In the genomic region with DNA sequence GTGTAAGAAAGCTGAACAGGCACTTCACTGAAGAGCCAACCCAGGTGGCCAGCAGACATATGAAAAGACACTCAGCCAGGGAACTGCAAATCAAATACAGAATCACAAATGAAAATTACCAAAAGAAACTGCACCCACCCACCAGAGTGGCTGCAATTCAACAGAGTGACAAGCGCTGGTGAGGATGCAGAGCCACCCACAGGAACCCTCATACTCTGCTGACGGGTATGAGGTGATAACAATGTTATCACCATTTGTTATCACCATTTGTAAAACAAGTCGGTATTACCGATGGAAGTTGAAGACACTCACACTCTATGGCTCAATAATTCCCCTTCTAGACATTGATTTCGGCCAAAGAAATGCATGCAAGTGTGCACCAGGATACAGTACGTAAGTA, we compare ENCODE assay signal across 22 cellular contexts.
A peak's percentile ranks its signal among the peaks of the same experiment; 100 is the strongest.
DNase-seq lines count a peak whose midpoint lies in the region; ATAC-seq and TF ChIP-seq lines count a peak whose summit lies in the region.
"Had no signal": no experiment of that assay in that cellular context is flagged by ENCODE, and none has a peak within 500 bp of the region (broad histone marks: within the 10 kb centered on the region; RNA-seq: fewer than 3 reads in every experiment).

No MANE protein-coding gene starts in this region.

- H3K27ac ChIP-seq in GM23338 (ENCODE audit: low read depth): no peak overlapping the region
- H3K27ac ChIP-seq: C4-2B, HL-60, PC-9, RWPE1 had no signal

- H3K4me3 Mint-ChIP-seq in GM23338 (no peak overlapping the region), WTC11 (no peak overlapping the region)
- no peak overlapping the region for H3K4me3 Mint-ChIP-seq in natural killer cell treated with Interleukin-12 subunit alpha and Interleukin-12 subunit beta and Interleukin-15 and Interleukin-18, amount 100 ng/mL, for 72 hours

- H3K27me3 ChIP-seq in GM23338 (ENCODE audit: insufficient read depth): no peaks in the 10 kb centered on the region

- CTCF ChIA-PET in WTC11 (lab: Charles Lee): no interaction called here

- H3K4me3 ChIP-seq in GM23338: no peak overlapping the region
- H3K4me3 ChIP-seq: HAP-1, PC-9 had no signal

- no peak overlapping the region for H3K4me2 ChIP-seq in GM23338
- H3K4me2 ChIP-seq: PC-9 had no signal

- H3K4me1 Mint-ChIP-seq in GM23338: peaks cover 11% of the 10 kb centered on the region
- peaks cover 19% of the 10 kb centered on the region for H3K4me1 Mint-ChIP-seq in WTC11
- H3K4me1 Mint-ChIP-seq in natural killer cell treated with Interleukin-12 subunit alpha and Interleukin-12 subunit beta and Interleukin-15 and Interleukin-18, amount 100 ng/mL, for 72 hours (ENCODE audit: low read depth in 2 of 2): peaks cover 31 to 38% of the 10 kb centered on the region in 2 donors

- no peaks in the 10 kb centered on the region; the same call in 1 of the 2 replicates for H4K20me1 ChIP-seq in GM23338 (replicated peaks; ENCODE audit: insufficient read depth)

- DNase-seq in GM23338 (ENCODE audit: low spot score) (no peak), NCI-H2029 (lab: John Stamatoyannopoulos, UW) (peak; percentile 41), WTC11 (ENCODE audit: low spot score) (no peak), GM13976 (ENCODE audit: low spot score) (no peak), NCI-H1417 treated with DMSO at 0.1 percent for 48 hours (lab: John Stamatoyannopoulos, UW) (no peak), NCI-H2081 (lab: John Stamatoyannopoulos, UW) (no peak)
- DNase-seq in natural killer cell treated with Interleukin-12 subunit alpha and Interleukin-12 subunit beta and Interleukin-15 and Interleukin-18, amount 100 ng/mL, for 72 hours (ENCODE audit: low spot score): no peak
- DNase-seq: ACHN, Kasumi-1, NCI-H1105 treated with DMSO at 0.1 percent for 48 hours, NCI-H1694 treated with DMSO at 0.1 percent for 48 hours, NCI-H2171 treated with DMSO at 0.1 percent for 48 hours, NCI-H510A, NCI-H82, PC-9, SIG-M5, T-helper 1 cell had no signal

- peaks cover 14% of the 10 kb centered on the region for H3K4me1 ChIP-seq in GM23338 (ENCODE audit: insufficient read depth)
- H3K4me1 ChIP-seq: HAP-1 had no signal

- POLR2A ChIA-PET in WTC11 (lab: Charles Lee): no interaction called here

- H3K27ac Mint-ChIP-seq in GM23338: no peak overlapping the region
- H3K27ac Mint-ChIP-seq in WTC11: peak overlapping the region; percentile 25
- peak overlapping the region; percentile 29 to 78 for H3K27ac Mint-ChIP-seq in natural killer cell treated with Interleukin-12 subunit alpha and Interleukin-12 subunit beta and Interleukin-15 and Interleukin-18, amount 100 ng/mL, for 72 hours

- in situ Hi-C loops in GM13976 (cut with MboI; ENCODE audit: low sequenced_read_pairs, unreplicated experiment): no loop called here

- H3K9me3 Mint-ChIP-seq in GM23338 (peaks cover 8% of the 10 kb centered on the region), WTC11 (peaks cover 10% of the 10 kb centered on the region)
- no peaks in the 10 kb centered on the region for H3K9me3 Mint-ChIP-seq in natural killer cell treated with Interleukin-12 subunit alpha and Interleukin-12 subunit beta and Interleukin-15 and Interleukin-18, amount 100 ng/mL, for 72 hours

- ATAC-seq in GM23338 (peak; percentile 38), WTC11 (no peak; the same call in none of the 2 replicates), GM19395 (IDR thresholded peaks at IDR 0.05; ENCODE audit: unreplicated experiment) (no peak)
- ATAC-seq in natural killer cell treated with Interleukin-12 subunit alpha and Interleukin-12 subunit beta and Interleukin-15 and Interleukin-18, amount 100 ng/mL, for 72 hours: no peak

- no peaks in the 10 kb centered on the region for H3K9me2 ChIP-seq in GM23338 (ENCODE audit: insufficient read depth)

- H3K79me2 ChIP-seq in GM23338 (replicated peaks; ENCODE audit: insufficient read depth): no peaks in the 10 kb centered on the region

- H3K36me3 ChIP-seq in GM23338 (ENCODE audit: insufficient read depth): no peaks in the 10 kb centered on the region
- H3K36me3 ChIP-seq: HAP-1 had no signal

- TF ChIP-seq CTCF in GM23338 (conservative IDR thresholded peaks at IDR 0.05; ENCODE audit: low read depth in 2 of 2) (no peak), WTC11 (IDR thresholded peaks at IDR 0.05) (no peak), GM13976 (IDR thresholded peaks at IDR 0.05; ENCODE audit: borderline replicate concordance, control extremely low read depth, extremely low read depth, insufficient read depth, missing control alignments) (no peak)

- H3K27me3 Mint-ChIP-seq in GM23338 (ENCODE audit: insufficient read depth, low read depth, poor library complexity): peaks cover 6% of the 10 kb centered on the region
- H3K27me3 Mint-ChIP-seq in WTC11 (ENCODE audit: low read depth): no peaks in the 10 kb centered on the region
- H3K27me3 Mint-ChIP-seq in natural killer cell treated with Interleukin-12 subunit alpha and Interleukin-12 subunit beta and Interleukin-15 and Interleukin-18, amount 100 ng/mL, for 72 hours: no peaks in the 10 kb centered on the region

- H3K36me3 Mint-ChIP-seq in GM23338 (ENCODE audit: low read depth) (peaks cover 7% of the 10 kb centered on the region), WTC11 (peaks cover 5% of the 10 kb centered on the region)
- H3K36me3 Mint-ChIP-seq in natural killer cell treated with Interleukin-12 subunit alpha and Interleukin-12 subunit beta and Interleukin-15 and Interleukin-18, amount 100 ng/mL, for 72 hours: no peaks in the 10 kb centered on the region

- H2AFZ ChIP-seq in GM23338: no peak overlapping the region
- H2AFZ ChIP-seq: PC-9 had no signal

- peaks cover 7% of the 10 kb centered on the region; the same call in 1 of the 2 replicates for H3F3A ChIP-seq in GM23338 (replicated peaks; ENCODE audit: low read depth)

TF ChIP-seq in GM23338, 12 proteins besides CTCF, POLR2A, EP300 and RAD21 (continues in another document):
- TF ChIP-seq, protein P1, sequence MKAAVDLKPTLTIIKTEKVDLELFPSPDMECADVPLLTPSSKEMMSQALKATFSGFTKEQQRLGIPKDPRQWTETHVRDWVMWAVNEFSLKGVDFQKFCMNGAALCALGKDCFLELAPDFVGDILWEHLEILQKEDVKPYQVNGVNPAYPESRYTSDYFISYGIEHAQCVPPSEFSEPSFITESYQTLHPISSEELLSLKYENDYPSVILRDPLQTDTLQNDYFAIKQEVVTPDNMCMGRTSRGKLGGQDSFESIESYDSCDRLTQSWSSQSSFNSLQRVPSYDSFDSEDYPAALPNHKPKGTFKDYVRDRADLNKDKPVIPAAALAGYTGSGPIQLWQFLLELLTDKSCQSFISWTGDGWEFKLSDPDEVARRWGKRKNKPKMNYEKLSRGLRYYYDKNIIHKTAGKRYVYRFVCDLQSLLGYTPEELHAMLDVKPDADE (IDR thresholded peaks at IDR 0.05): no peak
- TF ChIP-seq ZNF114 (CRISPR knock-in tag; IDR thresholded peaks at IDR 0.05) (no peak), ZNF331 (CRISPR knock-in tag; IDR thresholded peaks at IDR 0.05; ENCODE audit: low read depth) (no peak), JUNB (IDR thresholded peaks at IDR 0.05; ENCODE audit: unreplicated experiment) (no peak), POLR2AphosphoS5 (IDR thresholded peaks at IDR 0.05; ENCODE audit: low read depth) (no peak), EZH2phosphoT487 (IDR thresholded peaks at IDR 0.05; ENCODE audit: unreplicated experiment) (no peak), CREB1 (CRISPR knock-in tag; IDR thresholded peaks at IDR 0.05; ENCODE audit: low read depth) (no peak), STAT1 (IDR thresholded peaks at IDR 0.05; ENCODE audit: unreplicated experiment) (no peak)

TF ChIP-seq in WTC11, 78 proteins besides CTCF, POLR2A, EP300 and RAD21 (continues in another document):
- TF ChIP-seq KAT7 (CRISPR knock-in tag; IDR thresholded peaks at IDR 0.05; ENCODE audit: borderline replicate concordance) (no peak), AFF4 (CRISPR knock-in tag; IDR thresholded peaks at IDR 0.05; ENCODE audit: borderline replicate concordance) (no peak)
